Comparison of ENCODE assay signal across 8 cellular contexts in genomic region chr3:45760878-45761711, GRCh38. TPM values are rescaled to one million over a fixed set of nuclear protein-coding genes. Genes with fewer than 3 reads are reported as not detected.
DNase-seq lines count a peak whose midpoint lies in the region; ATAC-seq and TF ChIP-seq lines count a peak whose summit lies in the region.

No MANE protein-coding gene starts in this region.

- H3K27me3 Mint-ChIP-seq in T-helper 2 cell treated with Interferon-gamma antibody and Interleukin-4, amounts not matched to agents 5 μg/mL and 100 μg/mL, for 36 hours (ENCODE audit: low read depth), result peaks cover 18% of the 10 kb centered on the region

- no peaks in the 10 kb centered on the region for H3K36me3 ChIP-seq in right lobe of liver

- H3K27ac Mint-ChIP-seq in T-helper 2 cell treated with Interferon-gamma antibody and Interleukin-4, amounts not matched to agents 5 μg/mL and 100 μg/mL, for 36 hours, result no peak overlapping the region
- no peak overlapping the region for H3K27ac Mint-ChIP-seq in stimulated activated effector memory CD8-positive, alpha-beta T cell treated with anti-CD3 and anti-CD28 coated beads, Interleukin-12 subunit alpha, Interleukin-12 subunit beta, amount 100 ng/mL, for 72 hours

- peaks cover 2% of the 10 kb centered on the region for H3K4me1 Mint-ChIP-seq in T-helper 2 cell treated with Interferon-gamma antibody and Interleukin-4, amounts not matched to agents 5 μg/mL and 100 μg/mL, for 36 hours (ENCODE audit: low read depth)
- peaks cover 9% of the 10 kb centered on the region for H3K4me1 Mint-ChIP-seq in stimulated activated effector memory CD8-positive, alpha-beta T cell treated with anti-CD3 and anti-CD28 coated beads, Interleukin-12 subunit alpha, Interleukin-12 subunit beta, amount 100 ng/mL, for 72 hours

- H3K4me3 Mint-ChIP-seq in T-helper 2 cell treated with Interferon-gamma antibody and Interleukin-4, amounts not matched to agents 5 μg/mL and 100 μg/mL, for 36 hours, result no peak overlapping the region
- H3K4me3 Mint-ChIP-seq in stimulated activated effector memory CD8-positive, alpha-beta T cell treated with anti-CD3 and anti-CD28 coated beads, Interleukin-12 subunit alpha, Interleukin-12 subunit beta, amount 100 ng/mL, for 72 hours, result no peak overlapping the region

- WGBS in right lobe of liver (ENCODE audit: insufficient coverage, low coverage, low lambda C conversion rate, missing lambda C conversion rate), result 19% methylated on average over 6 of the region's 14 CpGs

- no peaks in the 10 kb centered on the region for H3K9me3 Mint-ChIP-seq in T-helper 2 cell treated with Interferon-gamma antibody and Interleukin-4, amounts not matched to agents 5 μg/mL and 100 μg/mL, for 36 hours
- H3K9me3 Mint-ChIP-seq in stimulated activated effector memory CD8-positive, alpha-beta T cell treated with anti-CD3 and anti-CD28 coated beads, Interleukin-12 subunit alpha, Interleukin-12 subunit beta, amount 100 ng/mL, for 72 hours, result no peaks in the 10 kb centered on the region

- intact Hi-C loops in right lobe of liver (cut with DNase I), result loop anchor here (5.0 to 10.0 kb wide), 3 partner anchors 164 to 324 kb away; no protein-coding TSS in a partner anchor

- no peak overlapping the region for H3K4me3 ChIP-seq in right lobe of liver

- DNase-seq in activated effector memory CD4-positive, alpha-beta T cell treated with anti-CD3 and anti-CD28 coated beads, Interleukin-2, amount 50 U/mL, for 16 hours, result peak; percentile 73
- no peak for DNase-seq in activated effector memory CD4-positive, alpha-beta T cell treated with Interleukin-2 at 50 U/mL for 16 hours
- DNase-seq in NCI-H1105 treated with DMSO at 0.1 percent for 48 hours (lab: John Stamatoyannopoulos, UW) (peak; percentile 43), dermis blood vessel endothelial cell (peak; percentile 85), right lobe of liver (peak in 2 of 3 donors; percentile 57 to 65)
- DNase-seq in T-helper 2 cell treated with Interferon-gamma antibody and Interleukin-4, amounts not matched to agents 5 μg/mL and 100 μg/mL, for 36 hours (ENCODE audit: low spot score), result peak; percentile 19
- DNase-seq in stimulated activated effector memory CD8-positive, alpha-beta T cell treated with anti-CD3 and anti-CD28 coated beads, Interleukin-12 subunit alpha, Interleukin-12 subunit beta, amount 100 ng/mL, for 72 hours (ENCODE audit: low spot score in 2 of 2), result peak in 1 of 2 donors; percentile 25

- peak; percentile 91 to 98 (median 96) for ATAC-seq in right lobe of liver
- peak; percentile 74 for ATAC-seq in stimulated activated effector memory CD8-positive, alpha-beta T cell treated with anti-CD3 and anti-CD28 coated beads, Interleukin-12 subunit alpha, Interleukin-12 subunit beta, amount 100 ng/mL, for 72 hours
- ATAC-seq in HG03108 (IDR thresholded peaks at IDR 0.05; ENCODE audit: unreplicated experiment), result no peak

- no peaks in the 10 kb centered on the region for H3K36me3 Mint-ChIP-seq in T-helper 2 cell treated with Interferon-gamma antibody and Interleukin-4, amounts not matched to agents 5 μg/mL and 100 μg/mL, for 36 hours (ENCODE audit: low read depth)
- no peaks in the 10 kb centered on the region for H3K36me3 Mint-ChIP-seq in stimulated activated effector memory CD8-positive, alpha-beta T cell treated with anti-CD3 and anti-CD28 coated beads, Interleukin-12 subunit alpha, Interleukin-12 subunit beta, amount 100 ng/mL, for 72 hours

- no peaks in the 10 kb centered on the region for H3K27me3 ChIP-seq in right lobe of liver

- H3K4me1 ChIP-seq in right lobe of liver, result peaks cover 0 to 14% (median 4%) of the 10 kb centered on the region in 4 donors

- no peak overlapping the region for H3K27ac ChIP-seq in right lobe of liver

- TF ChIP-seq POLR2A in right lobe of liver (IDR thresholded peaks at IDR 0.05), result no peak

- TF ChIP-seq CTCF in right lobe of liver (IDR thresholded peaks at IDR 0.05), result peak; percentile 67 to 78 (median 72)

- no peaks in the 10 kb centered on the region for H3K9me3 ChIP-seq in right lobe of liver

RNA-seq across cellular contexts. Expression of gene SLC6A20, which starts 35.2 kb away (rescaled TPM):
- not detected in 2 replicates for total RNA-seq in dermis blood vessel endothelial cell
- total RNA-seq in right lobe of liver, result under 1 TPM in 3 of 6 experiments, not detected in 3; 0.07 to 0.21 (median 0.12) TPM
